18 cellular contexts compared by ENCODE assay signal in genomic region chr18:8895987-8896619, GRCh38.
DNase-seq lines count a peak whose midpoint lies in the region; ATAC-seq and TF ChIP-seq lines count a peak whose summit lies in the region.
"Had no signal": no experiment of that assay in that cellular context is flagged by ENCODE, and none has a peak within 500 bp of the region (broad histone marks: within the 10 kb centered on the region; RNA-seq: fewer than 3 reads in every experiment).

No MANE protein-coding gene starts in this region.

- peaks cover 4% of the 10 kb centered on the region for H3K4me1 Mint-ChIP-seq in endodermal cell

- H3K4me1 ChIP-seq in endodermal cell (ENCODE audit: control insufficient read depth, insufficient read depth, low read length): no peaks in the 10 kb centered on the region
- H3K4me1 ChIP-seq: body of pancreas, left lung, vagina had no signal

- no peaks in the 10 kb centered on the region for H3K9me3 ChIP-seq in endodermal cell (ENCODE audit: control insufficient read depth, low read length)
- H3K9me3 ChIP-seq: HAP-1 had no signal

- no peak overlapping the region for H3K27ac ChIP-seq in endodermal cell (ENCODE audit: low read depth, low read length)
- H3K27ac ChIP-seq: body of pancreas, left lung, vagina had no signal

- H3K27me3 ChIP-seq in endodermal cell (ENCODE audit: control insufficient read depth, insufficient read depth, low read length, poor library complexity, severe bottlenecking): peaks cover 40% of the 10 kb centered on the region
- H3K27me3 ChIP-seq: body of pancreas, left lung, vagina had no signal

- DNase-seq in COLO829 (ENCODE audit: low spot score) (peak; percentile 8), LoVo (ENCODE audit: low spot score) (peak; percentile 14), cardiac fibroblast (ENCODE audit: low read depth in 2 of 2) (peak; percentile 75 to 80), myocyte (ENCODE audit: low read depth) (peak; percentile 93), endodermal cell (no peak), COLO668 (lab: John Stamatoyannopoulos, UW; ENCODE audit: unreplicated experiment) (no peak)
- DNase-seq in stimulated activated CD4-positive, alpha-beta T cell treated with anti-CD3 and anti-CD28 coated beads, Interleukin-4, amount 100 ng/mL, for 4 hours: no peak
- DNase-seq: activated CD4-positive, alpha-beta memory T cell treated with anti-CD3 and anti-CD28 coated beads for 36 hours; body of pancreas; hippocampal formation; left lung; right cardiac atrium; SIG-M5; stimulated activated naive CD4-positive, alpha-beta T cell had no signal

- H3K4me3 Mint-ChIP-seq in endodermal cell: no peak overlapping the region
- H3K4me3 Mint-ChIP-seq: activated CD4-positive, alpha-beta memory T cell treated with anti-CD3 and anti-CD28 coated beads for 36 hours; natural killer cell treated with Interleukin-12 subunit alpha and Interleukin-12 subunit beta and Interleukin-15 and Interleukin-18, amount 100 ng/mL, for 72 hours had no signal

- TF ChIP-seq CTCF in cardiac fibroblast (IDR thresholded peaks at IDR 0.05; ENCODE audit: low read depth, low read length) (no peak), endodermal cell (conservative IDR thresholded peaks at IDR 0.05) (no peak)

- H3K36me3 ChIP-seq in endodermal cell (ENCODE audit: control insufficient read depth, insufficient read depth, low read length): no peaks in the 10 kb centered on the region
- H3K36me3 ChIP-seq: HAP-1, left lung, vagina had no signal

- H3K9me3 Mint-ChIP-seq in endodermal cell: peaks cover 17% of the 10 kb centered on the region
- H3K9me3 Mint-ChIP-seq: activated CD4-positive, alpha-beta memory T cell treated with anti-CD3 and anti-CD28 coated beads for 36 hours; natural killer cell treated with Interleukin-12 subunit alpha and Interleukin-12 subunit beta and Interleukin-15 and Interleukin-18, amount 100 ng/mL, for 72 hours had no signal

- H3K27ac Mint-ChIP-seq in endodermal cell: no peak overlapping the region
- H3K27ac Mint-ChIP-seq: activated CD4-positive, alpha-beta memory T cell treated with anti-CD3 and anti-CD28 coated beads for 36 hours; natural killer cell treated with Interleukin-12 subunit alpha and Interleukin-12 subunit beta and Interleukin-15 and Interleukin-18, amount 100 ng/mL, for 72 hours had no signal

- no peak for ATAC-seq in HG02623 (IDR thresholded peaks at IDR 0.05; ENCODE audit: unreplicated experiment)
- ATAC-seq: body of pancreas; left lung; natural killer cell treated with Interleukin-12 subunit alpha and Interleukin-12 subunit beta and Interleukin-15 and Interleukin-18, amount 100 ng/mL, for 72 hours; right cardiac atrium had no signal

- no peak overlapping the region for H3K9ac ChIP-seq in endodermal cell (ENCODE audit: extremely low read depth, low read length, poor library complexity, severe bottlenecking)

- H3K36me3 Mint-ChIP-seq in endodermal cell (ENCODE audit: low read depth): no peaks in the 10 kb centered on the region
- H3K36me3 Mint-ChIP-seq: activated CD4-positive, alpha-beta memory T cell treated with anti-CD3 and anti-CD28 coated beads for 36 hours; natural killer cell treated with Interleukin-12 subunit alpha and Interleukin-12 subunit beta and Interleukin-15 and Interleukin-18, amount 100 ng/mL, for 72 hours had no signal

- H3K27me3 Mint-ChIP-seq in endodermal cell (ENCODE audit: insufficient read depth): peaks cover 41% of the 10 kb centered on the region

- WGBS in endodermal cell (ENCODE audit: insufficient coverage in 1 of 2, insufficient read length in 1 of 2), 2 experiments: 52 to 100% methylated on average over 1 to 2 of the region's 2 CpGs

- H3K4me3 ChIP-seq in cardiac fibroblast (replicated peaks in 1 of 2; ENCODE audit: low read depth in 2 of 2, low read length in 2 of 2) (no peak overlapping the region), endodermal cell (ENCODE audit: low read length) (no peak overlapping the region)
- H3K4me3 ChIP-seq: body of pancreas, HAP-1, left lung, vagina had no signal

Comparison
In these comparisons a context has a peak if more than half of its experiments do, and no peak if none do; other contexts are left out.
1. DNase-seq: peak in COLO829 (single experiment), LoVo (single experiment), cardiac fibroblast (2 of 2) and myocyte (single experiment); none in endodermal cell (single experiment), COLO668 (single experiment) and stimulated activated CD4-positive, alpha-beta T cell treated with anti-CD3 and anti-CD28 coated beads, Interleukin-4, amount 100 ng/mL, for 4 hours (0 of 2).